8 cellular contexts compared by ENCODE assay signal in the genomic region with DNA sequence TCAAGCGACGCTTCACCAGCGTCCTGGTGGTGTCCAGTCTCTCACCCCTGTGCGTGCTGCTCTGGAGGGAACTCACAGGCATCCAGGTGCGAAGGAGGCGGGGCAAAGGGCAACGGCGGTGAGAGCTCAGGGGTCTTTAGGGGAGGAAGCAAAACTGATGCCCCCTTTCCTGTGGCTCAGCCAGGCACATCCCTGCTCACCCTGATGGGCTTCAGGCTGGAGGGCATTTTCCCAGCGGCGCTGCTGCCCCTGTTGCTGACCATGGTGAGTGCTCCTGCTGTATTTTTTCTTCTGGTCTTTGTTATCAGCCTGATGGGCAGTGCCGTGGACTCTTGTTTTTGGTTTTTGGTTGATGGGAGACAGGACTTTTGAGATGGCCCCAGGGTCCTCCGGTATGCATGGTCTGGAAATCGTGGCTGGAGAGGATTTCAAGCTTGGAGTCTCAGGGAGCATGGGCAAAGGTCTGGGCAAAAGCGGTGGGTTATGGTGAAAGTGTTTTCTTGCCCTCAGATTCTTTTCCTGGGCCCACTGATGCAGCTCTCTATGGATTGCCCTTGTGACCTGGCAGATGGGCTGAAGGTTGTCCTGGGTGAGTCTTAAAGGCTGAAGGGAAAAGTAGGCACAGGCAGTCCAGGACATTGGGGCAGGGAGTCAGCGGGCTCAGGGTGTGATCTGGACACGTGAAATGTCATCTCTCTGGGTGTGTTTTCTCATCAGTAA. TPM values are rescaled to one million over a fixed set of nuclear protein-coding genes. Genes with fewer than 3 reads are reported as not detected.
A peak's percentile ranks its signal among the peaks of the same experiment; 100 is the strongest.
DNase-seq lines count a peak whose midpoint lies in the region; ATAC-seq and TF ChIP-seq lines count a peak whose summit lies in the region.

No MANE protein-coding gene starts in this region.

- TF ChIP-seq CTCF in 22Rv1 (IDR thresholded peaks at IDR 0.05) (no peak), body of pancreas (IDR thresholded peaks at IDR 0.05) (no peak)

- peak overlapping the region; percentile 82 for H3K27ac ChIP-seq in 22Rv1
- peak overlapping the region; percentile 76 to 98 (median 94) for H3K27ac ChIP-seq in body of pancreas
- H3K27ac ChIP-seq in mesodermal cell (ENCODE audit: low read depth, low read length, severe bottlenecking) = peak overlapping the region; percentile 93

- H3K4me1 ChIP-seq in body of pancreas = peaks cover 42% of the 10 kb centered on the region
- peaks cover 15% of the 10 kb centered on the region for H3K4me1 ChIP-seq in mesodermal cell (ENCODE audit: control insufficient read depth, insufficient read depth, low read length, poor library complexity, severe bottlenecking)

- peak in 1 of 4 donors; percentile 29 for DNase-seq in body of pancreas
- DNase-seq in T-helper 9 cell = no peak
- DNase-seq in dedifferentiated amniotic fluid mesenchymal stem cell (ENCODE audit: extremely low spot score) = no peak
- no peak for DNase-seq in DMS53 treated with DMSO at 0.1 percent for 48 hours (lab: John Stamatoyannopoulos, UW; ENCODE audit: unreplicated experiment)
- no peak for DNase-seq in activated CD4-positive, alpha-beta T cell treated with anti-CD3 and anti-CD28 coated beads for 48 hours

- H3K36me3 ChIP-seq in body of pancreas (replicated peaks in 1 of 2; ENCODE audit: insufficient read depth in 1 of 2, low read depth in 2 of 2) (peaks cover 0 to 6% of the 10 kb centered on the region in 2 donors), mesodermal cell (ENCODE audit: control insufficient read depth, insufficient read depth, low read length) (peaks cover 60% of the 10 kb centered on the region)

- H3K9me3 ChIP-seq in body of pancreas = no peaks in the 10 kb centered on the region
- no peaks in the 10 kb centered on the region for H3K9me3 ChIP-seq in mesodermal cell (ENCODE audit: control insufficient read depth, low read length)

- peak overlapping the region; percentile 88 to 90 for H3K4me3 ChIP-seq in body of pancreas
- peak overlapping the region; percentile 95 for H3K4me3 ChIP-seq in mesodermal cell (ENCODE audit: extremely low read depth, insufficient read depth, low read length, poor library complexity, severe bottlenecking)

- no peak for TF ChIP-seq POLR2A in body of pancreas (IDR thresholded peaks at IDR 0.05)

- intact Hi-C loops in body of pancreas (cut with DNase I) = no loop called here

- no peaks in the 10 kb centered on the region for H3K27me3 ChIP-seq in body of pancreas

- 12 to 28% methylated on average over 8 to 16 of the region's 16 CpGs for WGBS in body of pancreas, 2 donors
- WGBS in mesodermal cell (ENCODE audit: insufficient coverage in 2 of 2), 2 experiments = 20 to 26% methylated on average over 11 to 16 of the region's 16 CpGs

- ATAC-seq in HG02623 (IDR thresholded peaks at IDR 0.05; ENCODE audit: unreplicated experiment) (peak; percentile 4), body of pancreas (no peak)

RNA-seq across cellular contexts. Expression of gene RCE1, which starts 0.7 kb away (rescaled TPM):
- 10 to 100 TPM; 14.3 to 18.8 TPM for total RNA-seq in body of pancreas
- 20.8 TPM for polyA plus RNA-seq in mesodermal cell (2013, experiment 1 of 2)
- 18.5 TPM for polyA plus RNA-seq in mesodermal cell (2013, experiment 2 of 2)

RNA-seq across cellular contexts. Expression of gene LRFN4, which starts 12.9 kb away (rescaled TPM):
- total RNA-seq in body of pancreas = 1 to 10 TPM; 2.3 to 3.0 TPM
- 25.7 TPM for polyA plus RNA-seq in mesodermal cell (2013, experiment 1 of 2)
- polyA plus RNA-seq in mesodermal cell (2013, experiment 2 of 2) = 19.1 TPM
